ENCODE assay signal across 20 cellular contexts in genomic region chr2:136441979-136442378, GRCh38.
DNase-seq lines count a peak whose midpoint lies in the region; ATAC-seq and TF ChIP-seq lines count a peak whose summit lies in the region.
"Had no signal": no experiment of that assay in that cellular context is flagged by ENCODE, and none has a peak within 500 bp of the region (broad histone marks: within the 10 kb centered on the region; RNA-seq: fewer than 3 reads in every experiment).

No MANE protein-coding gene starts in this region.

- H3K4me1 Mint-ChIP-seq in H9 (peaks cover 34 to 42% of the 10 kb centered on the region in 2 experiments), brain (peaks cover 67% of the 10 kb centered on the region)
- H3K4me1 Mint-ChIP-seq: B cell; CD14-positive monocyte; CD8-positive, alpha-beta memory T cell had no signal

- H2BK20ac ChIP-seq in H9 (ENCODE audit: low read depth, low read length, poor library complexity, severe bottlenecking): no peak overlapping the region

- no peak overlapping the region for H2AK5ac ChIP-seq in H9 (ENCODE audit: insufficient read length, low read length)

- no peak for TF ChIP-seq CTCF in H9 (conservative IDR thresholded peaks at IDR 0.05)
- TF ChIP-seq CTCF in brain (conservative IDR thresholded peaks at IDR 0.05): no peak

- no CpG with 5 or more reads among the region's 2 CpGs for WGBS in H9 (ENCODE audit: extremely low coverage, insufficient read length, low lambda C conversion rate)

- H3K27ac ChIP-seq in H9 (ENCODE audit: insufficient read length, low read depth, low read length): no peak overlapping the region
- H3K27ac ChIP-seq: BLaER1 had no signal

- no peaks in the 10 kb centered on the region for H3K79me1 ChIP-seq in H9 (ENCODE audit: insufficient read depth, low read depth, low read length, poor library complexity, severe bottlenecking)

- H3K4me2 ChIP-seq in H9 (ENCODE audit: insufficient read depth, insufficient read length, low read length): no peak overlapping the region
- H3K4me2 ChIP-seq: BLaER1 had no signal

- H2AFZ ChIP-seq in H9 (ENCODE audit: low read length): no peak overlapping the region

- H4K20me1 ChIP-seq in H9 (ENCODE audit: control insufficient read depth, insufficient read depth, insufficient read length): no peaks in the 10 kb centered on the region
- H4K20me1 ChIP-seq: BLaER1 had no signal

- H3K27me3 Mint-ChIP-seq in H9 (ENCODE audit: low read depth) (peaks cover 11% of the 10 kb centered on the region), brain (no peaks in the 10 kb centered on the region)

- H2BK120ac ChIP-seq in H9 (ENCODE audit: low read depth, low read length, poor library complexity, severe bottlenecking): no peak overlapping the region

- no peak overlapping the region for H3K4ac ChIP-seq in H9 (ENCODE audit: low read depth, low read length)

- H3K4me3 Mint-ChIP-seq in H9: no peak overlapping the region
- peak overlapping the region in 2 of 5 experiments; percentile 39 to 56 for H3K4me3 Mint-ChIP-seq in brain
- H3K4me3 Mint-ChIP-seq: B cell; CD14-positive monocyte; CD4-positive, alpha-beta T cell; CD8-positive, alpha-beta memory T cell had no signal

- no peaks in the 10 kb centered on the region for H3K27me3 ChIP-seq in H9 (ENCODE audit: insufficient read depth, low read length)
- H3K27me3 ChIP-seq: BLaER1 had no signal

- no peak overlapping the region for H3T11ph ChIP-seq in H9 (ENCODE audit: low read length)

- peak; percentile 40 for DNase-seq in H9
- DNase-seq in iPS-NIHi11 (ENCODE audit: low spot score): peak; percentile 26
- DNase-seq in retina: peak; percentile 56
- DNase-seq in A172 (ENCODE audit: low spot score): no peak
- DNase-seq in NCI-H446 treated with DMSO at 0.1 percent for 48 hours (lab: John Stamatoyannopoulos, UW): no peak
- DNase-seq in sciatic nerve (ENCODE audit: low spot score): no peak
- no peak for DNase-seq in COLO668 (lab: John Stamatoyannopoulos, UW; ENCODE audit: unreplicated experiment)
- DNase-seq: Calu3; CD4-positive, alpha-beta T cell; CD8-positive, alpha-beta memory T cell; COR-L47; DMS53; DMS79 treated with DMSO at 0.1 percent for 48 hours; GF-D8; GOT3; HCEC 1CT had no signal

- no peak overlapping the region for H4K5ac ChIP-seq in H9 (ENCODE audit: insufficient read length, low read depth, low read length)

- H3K14ac ChIP-seq in H9 (ENCODE audit: insufficient read depth, low read length): no peak overlapping the region

- no peaks in the 10 kb centered on the region for H3K79me2 ChIP-seq in H9 (ENCODE audit: insufficient read depth, low read length)

- no peak overlapping the region for H4K8ac ChIP-seq in H9 (replicated peaks; ENCODE audit: insufficient read length, low read depth, low read length)

- H3K4me1 ChIP-seq in H9 (ENCODE audit: insufficient read depth, low read length): peaks cover 2% of the 10 kb centered on the region; the same call in 1 of the 2 replicates
- H3K4me1 ChIP-seq: BLaER1 had no signal

- H3K27ac Mint-ChIP-seq in H9 (no peak overlapping the region; a peak in 1 of 7 replicates), brain (peak overlapping the region in 3 of 5 experiments; percentile 19 to 85 (median 70))
- H3K27ac Mint-ChIP-seq: B cell; CD4-positive, alpha-beta T cell; CD8-positive, alpha-beta memory T cell had no signal

- intact Hi-C loops in sciatic nerve (cut with DNase I): no loop called here

- H4K91ac ChIP-seq in H9 (ENCODE audit: insufficient read length, low read depth, low read length): no peak overlapping the region

- no peak overlapping the region for H2BK15ac ChIP-seq in H9 (ENCODE audit: low read depth, low read length)

- H3K18ac ChIP-seq in H9 (ENCODE audit: insufficient read length, low read depth, low read length): no peak overlapping the region

- H3K56ac ChIP-seq in H9 (ENCODE audit: insufficient read length, low read depth, low read length): no peak overlapping the region

- H3K23ac ChIP-seq in H9 (ENCODE audit: insufficient read length, low read depth, low read length): no peak overlapping the region

- no peaks in the 10 kb centered on the region for H3K9me3 ChIP-seq in H9 (ENCODE audit: control insufficient read depth, low read depth, low read length)
- H3K9me3 ChIP-seq: BLaER1 had no signal

- no peak for ATAC-seq in sciatic nerve

- H3K9me3 Mint-ChIP-seq in H9 (no peaks in the 10 kb centered on the region), brain (peaks cover 0 to 3% (median 0%) of the 10 kb centered on the region in 5 experiments)
- H3K9me3 Mint-ChIP-seq: CD14-positive monocyte; CD4-positive, alpha-beta T cell; CD8-positive, alpha-beta memory T cell had no signal

- H2BK12ac ChIP-seq in H9 (ENCODE audit: insufficient read length, low read depth, low read length): no peak overlapping the region

- no peak overlapping the region for H2BK5ac ChIP-seq in H9 (ENCODE audit: insufficient read length, low read length)

- H3K36me3 Mint-ChIP-seq in H9 (ENCODE audit: insufficient read depth in 1 of 3, low read depth in 3 of 3) (no peaks in the 10 kb centered on the region; a peak in 1 of 7 replicates), brain (no peaks in the 10 kb centered on the region)
- H3K36me3 Mint-ChIP-seq: CD14-positive monocyte; CD8-positive, alpha-beta memory T cell had no signal

- no peaks in the 10 kb centered on the region for H3K23me2 ChIP-seq in H9 (ENCODE audit: insufficient read length, low read depth, low read length, poor library complexity, severe bottlenecking)

- H3K9ac ChIP-seq in H9 (ENCODE audit: extremely low read depth, insufficient read length, low read length): no peak overlapping the region
- H3K9ac ChIP-seq: BLaER1 had no signal

Comparison
In these comparisons a context has a peak if more than half of its experiments do, and no peak if none do; other contexts are left out.
1. DNase-seq: peak in H9 (single experiment), iPS-NIHi11 (single experiment) and retina (single experiment); none in A172 (single experiment), NCI-H446 treated with DMSO at 0.1 percent for 48 hours (single experiment), sciatic nerve (single experiment) and COLO668 (single experiment).
2. H3K27ac Mint-ChIP-seq: peak in brain (3 of 5); none in H9 (0 of 3).